1 cellular context compared by ENCODE assay signal in genomic region chr14:90060312-90060964, GRCh38.
TF ChIP-seq lines count a peak whose summit lies in the region.

No MANE protein-coding gene starts in this region.

TF ChIP-seq in HepG2, 621 proteins besides CTCF, POLR2A, EP300 and RAD21 (continued from another document):
- TF ChIP-seq HINFP (CRISPR knock-in tag; IDR thresholded peaks at IDR 0.05; ENCODE audit: low read depth) (peak; percentile 88; the same call in 1 of the 2 replicates), ZNF501 (CRISPR knock-in tag; IDR thresholded peaks at IDR 0.05) (peak; percentile 50; the same call in 1 of the 2 replicates), PATZ1 (CRISPR knock-in tag; IDR thresholded peaks at IDR 0.05) (peak; percentile 38), IRF9 (CRISPR knock-in tag; IDR thresholded peaks at IDR 0.05; ENCODE audit: borderline replicate concordance) (peak; percentile 45; the same call in 1 of the 2 replicates), MAZ (IDR thresholded peaks at IDR 0.05; ENCODE audit: borderline replicate concordance, low read depth, low read length) (no peak), MAZ (CRISPR knock-in tag; IDR thresholded peaks at IDR 0.05; ENCODE audit: low read depth) (0 out of 2 replicates have a peak, but pooled peaks have one; percentile 28), ZNF550 (CRISPR knock-in tag; IDR thresholded peaks at IDR 0.05; ENCODE audit: borderline replicate concordance) (0 out of 2 replicates have a peak, but pooled peaks have one; percentile 82), ZNF800 (CRISPR knock-in tag; IDR thresholded peaks at IDR 0.05) (peak; percentile 100), TFDP2 (CRISPR knock-in tag; IDR thresholded peaks at IDR 0.05) (0 out of 2 replicates have a peak, but pooled peaks have one; percentile 41), PHF21A (CRISPR knock-in tag; IDR thresholded peaks at IDR 0.05) (peak; percentile 76), ZNF484 (CRISPR knock-in tag; IDR thresholded peaks at IDR 0.05; ENCODE audit: borderline replicate concordance, low read depth) (no peak), ZNF572 (CRISPR knock-in tag; IDR thresholded peaks at IDR 0.05) (0 out of 2 replicates have a peak, but pooled peaks have one; percentile 18), HOXA3 (CRISPR knock-in tag; IDR thresholded peaks at IDR 0.05) (peak; percentile 23; the same call in 1 of the 2 replicates), ZNF574 (CRISPR knock-in tag; IDR thresholded peaks at IDR 0.05) (0 out of 2 replicates have a peak, but pooled peaks have one; percentile 37), ZNF503 (CRISPR knock-in tag; IDR thresholded peaks at IDR 0.05) (0 out of 2 replicates have a peak, but pooled peaks have one; percentile 25), ZSCAN25 (CRISPR knock-in tag; IDR thresholded peaks at IDR 0.05) (0 out of 2 replicates have a peak, but pooled peaks have one; percentile 23)
